Comparison of ENCODE assay signal across 11 cellular contexts in the genomic region with DNA sequence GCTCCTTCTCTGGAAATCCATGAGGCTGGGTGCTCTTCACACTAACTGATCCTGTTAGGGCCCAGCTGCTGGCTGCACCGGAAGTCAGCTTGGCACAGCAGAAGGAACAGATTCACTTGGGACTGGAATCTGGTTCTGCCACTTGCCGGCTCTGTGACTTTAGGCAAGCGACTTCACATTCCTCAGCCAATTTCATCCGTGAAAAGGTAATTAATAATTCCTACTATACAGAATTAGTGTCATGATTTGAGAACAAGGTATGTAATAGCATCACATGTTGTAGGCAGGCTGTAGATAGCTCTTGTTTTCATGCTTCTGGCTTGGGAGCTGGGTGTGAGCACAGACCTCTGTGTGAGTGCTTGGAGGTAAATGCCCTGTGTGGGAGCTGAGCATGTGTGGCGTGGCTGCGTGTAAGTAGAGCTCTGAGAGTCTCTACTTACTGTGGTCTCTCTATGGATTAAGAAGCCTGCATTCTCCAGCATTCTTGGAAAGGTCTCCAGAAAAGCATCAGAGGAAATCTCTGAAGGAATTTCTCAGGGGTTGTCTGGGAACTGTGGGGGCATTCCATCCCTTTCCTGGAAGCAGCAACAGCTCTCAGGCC. TPM values are rescaled to one million over a fixed set of nuclear protein-coding genes. Genes with fewer than 3 reads are reported as not detected.
DNase-seq lines count a peak whose midpoint lies in the region; ATAC-seq, FAIRE-seq and TF ChIP-seq lines count a peak whose summit lies in the region.
"Had no signal": no experiment of that assay in that cellular context is flagged by ENCODE, and none has a peak within 500 bp of the region (broad histone marks: within the 10 kb centered on the region; RNA-seq: fewer than 3 reads in every experiment).

No MANE protein-coding gene starts in this region.

- RAD21 ChIA-PET in GM12878 (lab: Charles Lee; ENCODE audit: unreplicated experiment), result interaction anchor here (0.7 kb wide), 1 partner anchor 11 kb away, joined by 3 read pairs; no protein-coding TSS in a partner anchor

- peak in 1 of 2 donors; percentile 25 for DNase-seq in cardiac muscle cell (ENCODE audit: low read depth in 1 of 2, low spot score in 1 of 2)
- no peak for DNase-seq in cardiac septum (ENCODE audit: low spot score)
- no peak for DNase-seq in GM12878 (ENCODE audit: low read depth, low spot score)
- DNase-seq in left lung, result peak in 1 of 2 donors; percentile 49
- DNase-seq in ureter (ENCODE audit: low spot score), result peak; percentile 64
- DNase-seq in NCI-H146 treated with DMSO at 0.1 percent for 48 hours (lab: John Stamatoyannopoulos, UW; ENCODE audit: unreplicated experiment), result no peak
- DNase-seq in HK-2 (ENCODE audit: unreplicated experiment), result no peak
- DNase-seq: activated B cell treated with CpG ODN at 0.5 μM for 24 hours had no signal

- POLR2A ChIA-PET in GM12878 (lab: Charles Lee), result no interaction called here

- in situ Hi-C loops in GM12878 (cut with MboI), result no loop called here

- no peaks in the 10 kb centered on the region for H3K79me2 ChIP-seq in GM12878 (ENCODE audit: control insufficient read depth, insufficient read depth, low read length)

- H3K36me3 ChIP-seq in cardiac muscle cell, result no peaks in the 10 kb centered on the region
- H3K36me3 ChIP-seq in GM12878 (ENCODE audit: control insufficient read depth in 2 of 2, insufficient read depth in 2 of 2, low read length in 1 of 2), result no peaks in the 10 kb centered on the region
- no peaks in the 10 kb centered on the region for H3K36me3 ChIP-seq in left lung

- H3K27me3 ChIP-seq in cardiac muscle cell (no peaks in the 10 kb centered on the region), GM12878 (replicated peaks in 1 of 2; ENCODE audit: control insufficient read depth in 2 of 2, insufficient read depth in 2 of 2, low read length in 1 of 2) (peaks cover 0 to 2% of the 10 kb centered on the region in 2 experiments; a peak in 1 of 4 replicates), left lung (peaks cover 0 to 4% of the 10 kb centered on the region in 2 donors)

- H3K9me3 ChIP-seq in cardiac muscle cell (ENCODE audit: low read depth) (no peaks in the 10 kb centered on the region), GM12878 (replicated peaks; ENCODE audit: control insufficient read depth, insufficient read depth, low read length) (no peaks in the 10 kb centered on the region; the same call in 2 of the 3 replicates), left lung (no peaks in the 10 kb centered on the region)

- TF ChIP-seq POLR2A in GM12878 (IDR thresholded peaks at IDR 0.05; ENCODE audit: low read depth, low read length), result no peak

- TF ChIP-seq EP300 in GM12878 (IDR thresholded peaks at IDR 0.05; ENCODE audit: borderline replicate concordance in 1 of 2, control insufficient read depth in 1 of 2, low read depth in 2 of 2, low read length in 2 of 2), result no peak

- H3K4me1 ChIP-seq in cardiac muscle cell (ENCODE audit: low read depth) (peaks cover 3% of the 10 kb centered on the region), GM12878 (ENCODE audit: control insufficient read depth, insufficient read depth, low read length) (no peaks in the 10 kb centered on the region), left lung (peaks cover 0 to 7% of the 10 kb centered on the region in 2 donors)

- WGBS in GM12878 (ENCODE audit: insufficient coverage, insufficient replicate concordance, low lambda C conversion rate, missing lambda C conversion rate), result 64% methylated on average over 6 of the region's 6 CpGs

- H4K20me1 ChIP-seq in GM12878 (ENCODE audit: control insufficient read depth, insufficient read depth), result no peaks in the 10 kb centered on the region

- no peak overlapping the region for H3K9ac ChIP-seq in GM12878 (ENCODE audit: control insufficient read depth, insufficient read depth, low read length)

- ATAC-seq in GM12878 (peak; percentile 23; the same call in 1 of the 3 replicates), left lung (peak; percentile 88), HG03159 (IDR thresholded peaks at IDR 0.05; ENCODE audit: unreplicated experiment) (no peak)
- ATAC-seq: K562; stimulated activated effector memory CD8-positive, alpha-beta T cell treated with anti-CD3 and anti-CD28 coated beads, Interleukin-12 subunit alpha, Interleukin-12 subunit beta, amount 100 ng/mL, for 72 hours had no signal

- TF ChIP-seq CTCF in cardiac muscle cell (IDR thresholded peaks at IDR 0.05; ENCODE audit: low read depth, low read length), result no peak
- no peak for TF ChIP-seq CTCF in GM12878 (IDR thresholded peaks at IDR 0.05 in 2 of 3, conservative IDR thresholded peaks at IDR 0.05 in 1 of 3; ENCODE audit: control insufficient read depth in 2 of 3, extremely low read depth in 1 of 3, insufficient read depth in 1 of 3, low read depth in 3 of 3, low read length in 3 of 3)
- TF ChIP-seq CTCF in left lung (IDR thresholded peaks at IDR 0.05), result no peak

- H2AFZ ChIP-seq in GM12878 (ENCODE audit: control insufficient read depth, low read depth, low read length), result no peak overlapping the region

- no peak overlapping the region for H3K4me2 ChIP-seq in GM12878 (ENCODE audit: control insufficient read depth, insufficient read depth)

- FAIRE-seq in GM12878 (lab: Jason Lieb, UNC), result no peak

- H3K4me3 ChIP-seq in cardiac muscle cell, result no peak overlapping the region
- no peak overlapping the region for H3K4me3 ChIP-seq in GM12878
- H3K4me3 ChIP-seq in left lung, result no peak overlapping the region
- H3K4me3 ChIP-seq: K562 had no signal

- CTCF ChIA-PET in GM12878 (lab: Yijun Ruan, JAX), result interaction anchor here (4.6 kb wide), 1 partner anchor 45 kb away, joined by 18 read pairs; a partner anchor contains a TSS

- no TSS peak for BruUV-seq in GM12878 (replicated peaks; lab: Mats Ljungman, UMichigan)

- H3K27ac ChIP-seq in cardiac muscle cell, result peak overlapping the region; percentile 25
- no peak overlapping the region for H3K27ac ChIP-seq in GM12878 (ENCODE audit: control insufficient read depth, insufficient read depth)
- H3K27ac ChIP-seq in left lung, result no peak overlapping the region

- intact Hi-C loops in cardiac septum (cut with DNase I), result no loop called here
- intact Hi-C loops in GM12878 (cut with micrococcal nuclease; ENCODE audit: unreplicated experiment), result no loop called here
- intact Hi-C loops in left lung (cut with DNase I), result no loop called here

- TF ChIP-seq RAD21 in GM12878 (IDR thresholded peaks at IDR 0.05; ENCODE audit: insufficient read depth, low read depth, low read length), result no peak

- SMC1A ChIA-PET in GM12878 (lab: Charles Lee; ENCODE audit: uncharacterized antibody, unreplicated experiment), result interaction anchor here (1.3 kb wide), 1 partner anchor 41 kb away, joined by 7 read pairs; no protein-coding TSS in a partner anchor

TF ChIP-seq in GM12878, 131 proteins besides CTCF, POLR2A, EP300 and RAD21 (continues in another document):
- TF ChIP-seq SMAD1 (IDR thresholded peaks at IDR 0.05; ENCODE audit: low read depth, partially characterized antibody), result no peak

RNA-seq across cellular contexts. Expression of gene PPM1J, which starts 47.5 kb away (rescaled TPM):
- total RNA-seq in cardiac muscle cell, result 13.2 and 21.9 TPM in 2 replicates
- polyA plus RNA-seq in cardiac muscle cell, result 20.1 and 28.6 TPM in 2 replicates
- 10.7 TPM for total RNA-seq in cardiac septum
- total RNA-seq in GM12878 (2013; cell fraction: nucleolus; rRNA removed), result 0.56 and 0.69 TPM in 2 replicates
- total RNA-seq in GM12878 (2014; rRNA removed), result 0.76 and 1.4 TPM in 2 replicates
- total RNA-seq in GM12878 (2014; rRNA removed; fragmentation: Illumina TruSeq; extraction: Trizol), result 0.32 and 0.45 TPM in 2 replicates
- total RNA-seq in GM12878 (2021), result 0.59 and 1.5 TPM in 2 replicates
- polyA plus RNA-seq in GM12878 (2011; ENCODE audit: low read depth), result 0.47 TPM
- polyA plus RNA-seq in GM12878 (2011; rRNA removed), result 0.88 and 1.6 TPM in 2 replicates
- polyA plus RNA-seq in GM12878 (2011; cell fraction: cytosol; rRNA removed), result 2.2 and 2.3 TPM in 2 replicates
- polyA plus RNA-seq in GM12878 (2011; cell fraction: nucleus; rRNA removed), result 5.5 and 7.0 TPM in 2 replicates
- polyA plus RNA-seq in GM12878 (2012), result 0.72 and 0.80 TPM in 2 replicates
- 0.19 and 0.71 TPM in 2 replicates for polyA plus RNA-seq in GM12878 (2014; fragmentation: Illumina TruSeq; extraction: Trizol)
- polyA plus RNA-seq in GM12878 (2014; fragmentation: Nextera tagmentation; extraction: Ambion mirVana), result under 1 TPM in 1 of 2 experiments, not detected in 1; 0.07 TPM
- polyA plus RNA-seq in GM12878 (2014; rRNA removed), result 1.3 and 1.8 TPM in 2 replicates
- polyA plus RNA-seq in GM12878 (2016; fragmentation: Nextera tagmentation; extraction: Ambion mirVana), result under 1 TPM; 0.25 to 0.34 TPM
- 1.1 and 1.2 TPM in 2 replicates for polyA minus RNA-seq in GM12878 (2011; rRNA and poly(A)+ RNA removed)
- 0.94 TPM in 1 of 2 replicates, not detected in the other for polyA minus RNA-seq in GM12878 (2011; cell fraction: cytosol; rRNA and poly(A)+ RNA removed)
- polyA minus RNA-seq in GM12878 (2011; cell fraction: nucleus; rRNA and poly(A)+ RNA removed), result 0.85 and 1.1 TPM in 2 replicates
- under 1 TPM; 0.76 to 0.93 TPM for total RNA-seq in left lung
- total RNA-seq in ureter, result 0.94 TPM

RNA-seq across cellular contexts. Expression of gene RHOC, which starts 55.7 kb away (rescaled TPM):
- total RNA-seq in cardiac muscle cell, result 257 and 311 TPM in 2 replicates
- 265 and 358 TPM in 2 replicates for polyA plus RNA-seq in cardiac muscle cell
- 270 TPM for total RNA-seq in cardiac septum
- total RNA-seq in GM12878 (2013; cell fraction: nucleolus; rRNA removed), result 33.4 and 48.0 TPM in 2 replicates
- 178 and 187 TPM in 2 replicates for total RNA-seq in GM12878 (2014; rRNA removed)
- total RNA-seq in GM12878 (2014; rRNA removed; fragmentation: Illumina TruSeq; extraction: Trizol), result 183 TPM in 2 replicates
- total RNA-seq in GM12878 (2021), result 138 and 142 TPM in 2 replicates
- polyA plus RNA-seq in GM12878 (2011; ENCODE audit: low read depth), result 130 TPM
- polyA plus RNA-seq in GM12878 (2011; rRNA removed), result 258 and 371 TPM in 2 replicates
- polyA plus RNA-seq in GM12878 (2011; cell fraction: cytosol; rRNA removed), result 673 and 682 TPM in 2 replicates
- polyA plus RNA-seq in GM12878 (2011; cell fraction: nucleus; rRNA removed), result 302 and 356 TPM in 2 replicates
- polyA plus RNA-seq in GM12878 (2012), result 211 and 224 TPM in 2 replicates
- polyA plus RNA-seq in GM12878 (2014; fragmentation: Illumina TruSeq; extraction: Trizol), result 316 and 336 TPM in 2 replicates
- 10 to 100 TPM; 20.6 to 37.9 TPM for polyA plus RNA-seq in GM12878 (2014; fragmentation: Nextera tagmentation; extraction: Ambion mirVana)
- polyA plus RNA-seq in GM12878 (2014; rRNA removed), result 232 and 264 TPM in 2 replicates
- polyA plus RNA-seq in GM12878 (2016; fragmentation: Nextera tagmentation; extraction: Ambion mirVana), result 100 to 1,000 TPM; 118 to 130 TPM
- 302 and 335 TPM in 2 replicates for polyA minus RNA-seq in GM12878 (2011; rRNA and poly(A)+ RNA removed)
- polyA minus RNA-seq in GM12878 (2011; cell fraction: cytosol; rRNA and poly(A)+ RNA removed), result 68.6 and 69.9 TPM in 2 replicates
- 44.2 and 56.9 TPM in 2 replicates for polyA minus RNA-seq in GM12878 (2011; cell fraction: nucleus; rRNA and poly(A)+ RNA removed)
- 100 to 1,000 TPM; 195 to 197 TPM for total RNA-seq in left lung
- 187 TPM for total RNA-seq in ureter
